In the genomic region with DNA sequence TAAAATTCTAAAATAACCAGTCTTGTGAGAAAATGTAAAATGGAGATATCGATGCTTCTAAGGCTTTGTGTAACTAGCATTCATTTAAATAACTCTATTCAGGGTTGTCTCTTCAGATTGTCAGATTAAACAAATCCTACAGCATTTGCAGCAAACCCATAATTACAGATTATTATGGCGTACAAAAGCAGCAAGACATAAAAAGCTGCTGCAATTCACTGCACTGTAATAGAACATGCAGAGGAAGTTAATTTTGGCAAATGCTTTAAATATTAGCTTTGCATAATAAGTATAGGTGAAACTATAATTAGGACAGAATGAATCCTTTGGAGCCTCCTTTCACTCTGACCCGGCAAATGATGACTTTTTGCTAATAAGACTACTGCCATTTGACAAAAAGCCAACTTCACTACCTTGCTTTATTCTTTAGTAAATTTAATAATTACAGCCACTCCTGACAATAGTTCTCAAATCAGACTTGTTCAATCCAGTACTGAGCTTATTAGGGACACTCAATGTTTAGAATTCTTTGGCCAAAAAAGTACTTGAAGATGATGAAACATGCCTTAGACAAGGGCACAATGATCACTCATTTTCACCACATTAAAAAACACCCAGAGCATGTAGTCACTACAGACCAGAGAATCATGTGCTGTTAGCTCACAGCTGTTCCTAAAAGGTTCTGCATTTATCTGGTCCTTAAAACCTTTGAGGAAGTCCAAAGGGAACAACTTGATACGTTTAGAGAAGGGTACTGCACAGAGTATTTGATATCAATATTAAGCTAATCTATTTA, we compare ENCODE assay signal across 18 cellular contexts.
DNase-seq lines count a peak whose midpoint lies in the region; ATAC-seq and TF ChIP-seq lines count a peak whose summit lies in the region.
"Had no signal": no experiment of that assay in that cellular context is flagged by ENCODE, and none has a peak within 500 bp of the region (broad histone marks: within the 10 kb centered on the region; RNA-seq: fewer than 3 reads in every experiment).

No MANE protein-coding gene starts in this region.

- TF ChIP-seq POLR2A in vagina (IDR thresholded peaks at IDR 0.05): no peak

- H3K9me3 ChIP-seq in Karpas-422 (ENCODE audit: low read length): peaks cover 9% of the 10 kb centered on the region; the same call in 1 of the 2 replicates
- H3K9me3 ChIP-seq in neural progenitor cell (ENCODE audit: low read depth): no peaks in the 10 kb centered on the region
- H3K9me3 ChIP-seq in vagina: no peaks in the 10 kb centered on the region
- H3K9me3 ChIP-seq: BLaER1 had no signal

- H3K9ac ChIP-seq in Karpas-422 (ENCODE audit: low read length): peak overlapping the region; percentile 54
- H3K9ac ChIP-seq in neural progenitor cell: no peak overlapping the region
- H3K9ac ChIP-seq: BLaER1 had no signal

- peak overlapping the region; percentile 96 for H3K27ac ChIP-seq in Karpas-422 (ENCODE audit: low read length)
- no peak overlapping the region for H3K27ac ChIP-seq in neural progenitor cell
- no peak overlapping the region for H3K27ac ChIP-seq in vagina
- H3K27ac ChIP-seq: BLaER1 had no signal

- H4K20me1 ChIP-seq in Karpas-422 (ENCODE audit: insufficient read depth, low read depth, low read length): no peaks in the 10 kb centered on the region
- no peaks in the 10 kb centered on the region for H4K20me1 ChIP-seq in neural progenitor cell (ENCODE audit: low read depth)
- H4K20me1 ChIP-seq: BLaER1 had no signal

- peaks cover 47% of the 10 kb centered on the region for H3K4me1 ChIP-seq in Karpas-422 (ENCODE audit: low read length)
- peaks cover 14% of the 10 kb centered on the region for H3K4me1 ChIP-seq in neural progenitor cell
- no peaks in the 10 kb centered on the region for H3K4me1 ChIP-seq in vagina
- H3K4me1 ChIP-seq: BLaER1 had no signal

- no peak for ATAC-seq in HG03442 (IDR thresholded peaks at IDR 0.05; ENCODE audit: unreplicated experiment)
- ATAC-seq: Right ventricle myocardium inferior had no signal

- H3K27me3 ChIP-seq in Karpas-422 (ENCODE audit: low read length): no peaks in the 10 kb centered on the region
- H3K27me3 ChIP-seq in neural progenitor cell: no peaks in the 10 kb centered on the region
- no peaks in the 10 kb centered on the region for H3K27me3 ChIP-seq in vagina
- H3K27me3 ChIP-seq: BLaER1 had no signal

- intact Hi-C loops in vagina (cut with DNase I): no loop called here

- H3K27me3 Mint-ChIP-seq in neural progenitor cell (ENCODE audit: insufficient read depth, low read depth): no peaks in the 10 kb centered on the region
- H3K27me3 Mint-ChIP-seq: naive B cell had no signal

- peak; percentile 9 for DNase-seq in AG20443 (ENCODE audit: low spot score)
- DNase-seq in Karpas-422: peak; percentile 96
- peak; percentile 96 for DNase-seq in NCI-H748 (lab: John Stamatoyannopoulos, UW; ENCODE audit: unreplicated experiment)
- DNase-seq in foreskin melanocyte: peak; percentile 17
- no peak for DNase-seq in neural progenitor cell (ENCODE audit: low spot score)
- no peak for DNase-seq in vagina (ENCODE audit: extremely low spot score in 2 of 2)
- no peak for DNase-seq in stimulated activated CD4-positive, alpha-beta T cell treated with anti-CD3 and anti-CD28 coated beads, Interleukin-4, amount 100 ng/mL, for 4 hours
- DNase-seq: dermis blood vessel endothelial cell; GDM1; KBM-7; kidney glomerular epithelial cell; naive B cell; NCI-H526; stimulated activated CD4-positive, alpha-beta T cell treated with anti-CD3 and anti-CD28 coated beads, Interleukin-4, amount 100 ng/mL, for 1 hour; stimulated activated naive CD4-positive, alpha-beta T cell had no signal

- H3K4me2 ChIP-seq in Karpas-422 (ENCODE audit: low read depth, low read length, poor library complexity, severe bottlenecking): peak overlapping the region; percentile 94
- H3K4me2 ChIP-seq in neural progenitor cell: no peak overlapping the region
- H3K4me2 ChIP-seq: BLaER1 had no signal

- peaks cover 7% of the 10 kb centered on the region for H3K9me3 Mint-ChIP-seq in neural progenitor cell

- H3K4me3 Mint-ChIP-seq in neural progenitor cell: no peak overlapping the region
- H3K4me3 Mint-ChIP-seq: naive B cell had no signal

- H3F3A ChIP-seq in neural progenitor cell (ENCODE audit: low read depth): no peaks in the 10 kb centered on the region

- peaks cover 17% of the 10 kb centered on the region for H3K79me2 ChIP-seq in Karpas-422 (ENCODE audit: low read length)
- no peaks in the 10 kb centered on the region for H3K79me2 ChIP-seq in neural progenitor cell (ENCODE audit: low read depth)

- H3K4me3 ChIP-seq in Karpas-422 (ENCODE audit: low read length) (peak overlapping the region; percentile 64), neural progenitor cell (no peak overlapping the region), vagina (no peak overlapping the region)
- H3K4me3 ChIP-seq: BLaER1 had no signal

- no peak for TF ChIP-seq CTCF in neural progenitor cell (IDR thresholded peaks at IDR 0.05)
- no peak for TF ChIP-seq CTCF in vagina (IDR thresholded peaks at IDR 0.05)

- no peaks in the 10 kb centered on the region for H3K9me2 ChIP-seq in Karpas-422 (replicated peaks; ENCODE audit: insufficient read depth, low read length)

- H3K36me3 ChIP-seq in Karpas-422 (ENCODE audit: insufficient read depth, low read length) (peaks cover 24% of the 10 kb centered on the region), neural progenitor cell (no peaks in the 10 kb centered on the region), vagina (peaks cover 0 to 25% of the 10 kb centered on the region in 2 donors)

- H3K4me1 Mint-ChIP-seq in neural progenitor cell: peaks cover 4% of the 10 kb centered on the region

- no peak overlapping the region for H3K27ac Mint-ChIP-seq in neural progenitor cell
- H3K27ac Mint-ChIP-seq: naive B cell had no signal

- no peak overlapping the region for H2AFZ ChIP-seq in Karpas-422 (ENCODE audit: low read length)
- no peak overlapping the region for H2AFZ ChIP-seq in neural progenitor cell (replicated peaks)

- peaks cover 14% of the 10 kb centered on the region for H3K36me3 Mint-ChIP-seq in neural progenitor cell

Comparison
In these comparisons a context has a peak if more than half of its experiments do, and no peak if none do; other contexts are left out.
1. DNase-seq: peak in AG20443 (single experiment), Karpas-422 (single experiment), NCI-H748 (single experiment) and foreskin melanocyte (single experiment); none in neural progenitor cell (single experiment), vagina (0 of 2) and stimulated activated CD4-positive, alpha-beta T cell treated with anti-CD3 and anti-CD28 coated beads, Interleukin-4, amount 100 ng/mL, for 4 hours (0 of 2).